In the genomic region with DNA sequence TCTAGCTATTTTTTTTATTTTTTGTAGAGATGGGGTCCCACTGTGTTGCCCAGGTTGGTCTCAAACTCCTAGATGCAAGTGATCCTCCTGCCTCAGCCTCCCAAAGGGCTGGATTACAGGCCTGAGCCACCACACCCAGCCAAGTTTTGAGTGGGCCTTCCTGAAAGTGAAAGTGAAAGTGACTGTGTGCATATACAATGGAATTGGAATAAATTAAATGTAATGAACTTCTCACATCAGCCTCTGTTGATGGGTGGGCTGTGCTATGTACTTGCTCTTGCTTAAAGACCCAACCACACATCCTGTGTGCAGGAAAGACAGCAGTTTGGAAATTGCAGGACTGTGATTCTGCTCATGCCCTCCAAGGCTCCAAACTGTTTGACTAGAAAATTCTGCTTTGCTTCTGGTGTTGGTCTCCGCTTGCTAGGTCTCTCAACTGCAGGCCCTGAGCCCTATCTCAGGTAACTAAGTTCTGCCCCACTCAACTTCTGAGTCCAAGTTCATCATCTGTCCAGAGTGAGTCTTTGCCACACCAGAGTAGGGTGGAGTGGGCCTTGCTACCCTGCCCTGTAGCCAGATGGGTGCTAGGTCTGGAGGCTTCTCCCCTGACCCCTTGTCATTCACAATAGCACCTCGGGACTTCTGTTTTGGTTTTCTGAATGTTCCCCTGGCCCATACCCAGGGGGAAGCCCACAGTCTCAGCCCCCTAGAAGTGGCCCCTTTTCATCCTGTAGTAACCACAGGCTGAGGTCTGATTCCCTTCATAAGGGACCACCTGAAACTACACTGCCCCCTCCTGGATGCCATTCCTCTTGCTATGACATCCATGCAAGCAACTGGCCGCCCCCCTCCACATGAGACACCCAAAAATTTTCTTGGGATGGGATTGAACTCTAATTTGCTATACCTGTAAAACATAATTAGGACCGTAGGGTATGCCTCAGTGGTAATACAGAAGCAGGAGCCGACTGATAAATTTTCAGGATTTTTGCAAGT, we compare ENCODE assay signal across 14 cellular contexts. TPM values are rescaled to one million over a fixed set of nuclear protein-coding genes. Genes with fewer than 3 reads are reported as not detected.
DNase-seq lines count a peak whose midpoint lies in the region; ATAC-seq, FAIRE-seq and TF ChIP-seq lines count a peak whose summit lies in the region.
"Had no signal": no experiment of that assay in that cellular context is flagged by ENCODE, and none has a peak within 500 bp of the region (broad histone marks: within the 10 kb centered on the region; RNA-seq: fewer than 3 reads in every experiment).

No MANE protein-coding gene starts in this region.

- H3K4me1 Mint-ChIP-seq in CD8-positive, alpha-beta T cell (ENCODE audit: low read depth) = peaks cover 13% of the 10 kb centered on the region

- H3K27me3 Mint-ChIP-seq in CD8-positive, alpha-beta T cell (ENCODE audit: low read depth) = peaks cover 8% of the 10 kb centered on the region

- H3K4me1 ChIP-seq in Panc1 (ENCODE audit: control insufficient read depth, insufficient read depth, low read length) (peaks cover 15% of the 10 kb centered on the region), fibroblast of lung (ENCODE audit: control insufficient read depth, extremely low read depth, insufficient read depth, low read length) (peaks cover 7% of the 10 kb centered on the region), kidney (ENCODE audit: control insufficient read depth in 1 of 2, insufficient read depth in 1 of 2, low read depth in 1 of 2, low read length in 2 of 2) (no peaks in the 10 kb centered on the region)
- peaks cover 5% of the 10 kb centered on the region for H3K4me1 ChIP-seq in CD8-positive, alpha-beta T cell (ENCODE audit: insufficient read depth, low read length)

- POLR2A ChIA-PET in Panc1 (lab: Charles Lee) = no interaction called here
- POLR2A ChIA-PET in CD8-positive, alpha-beta T cell (lab: Charles Lee) = interaction anchor here (0.9 kb wide), 1 partner anchor 19 kb away, joined by 3 read pairs; no protein-coding TSS in a partner anchor

- H3K27me3 ChIP-seq in Panc1 (ENCODE audit: control insufficient read depth, insufficient read depth, low read length) (no peaks in the 10 kb centered on the region), fibroblast of lung (ENCODE audit: control insufficient read depth, insufficient read depth, low read length) (no peaks in the 10 kb centered on the region)
- no peaks in the 10 kb centered on the region for H3K27me3 ChIP-seq in CD8-positive, alpha-beta T cell (ENCODE audit: insufficient read depth, low read length)
- H3K27me3 ChIP-seq: esophagus squamous epithelium had no signal

- no peak overlapping the region for H3K4me2 ChIP-seq in fibroblast of lung (ENCODE audit: extremely low read depth, insufficient read depth, low read length)
- H3K4me2 ChIP-seq: smooth muscle cell had no signal

- no TSS peak for BruUV-seq in Panc1 (replicated peaks; lab: Mats Ljungman, UMichigan)

- no peak for FAIRE-seq in kidney (lab: Jason Lieb, UNC)

- no peaks in the 10 kb centered on the region for H3K9me3 Mint-ChIP-seq in CD8-positive, alpha-beta T cell
- H3K9me3 Mint-ChIP-seq: memory B cell had no signal

- CTCF ChIA-PET in Panc1 (lab: Charles Lee) = no interaction called here
- CTCF ChIA-PET in CD8-positive, alpha-beta T cell (lab: Charles Lee) = no interaction called here

- no peaks in the 10 kb centered on the region for H4K20me1 ChIP-seq in fibroblast of lung (ENCODE audit: control insufficient read depth, extremely low read depth, insufficient read depth, low read length)

- peak; percentile 47 for DNase-seq in Daoy (ENCODE audit: low read depth)
- DNase-seq in Panc1 (ENCODE audit: low read depth, low spot score) = no peak
- DNase-seq in fibroblast of lung (ENCODE audit: low read depth in 2 of 2) = peak in 1 of 2 donors; percentile 19
- DNase-seq in CD8-positive, alpha-beta T cell = no peak
- no peak for DNase-seq in kidney
- no peak for DNase-seq in hypothalamus (lab: John Stamatoyannopoulos, UW)
- DNase-seq: activated CD4-positive, CD25-positive, alpha-beta regulatory T cell; esophagus squamous epithelium; KBM-7; stimulated activated naive CD4-positive, alpha-beta T cell treated with Interleukin-2 at 50 U/mL for 16 hours had no signal

- H3K36me3 ChIP-seq in Panc1 (ENCODE audit: control insufficient read depth, insufficient read depth, low read length) = no peaks in the 10 kb centered on the region
- no peaks in the 10 kb centered on the region for H3K36me3 ChIP-seq in fibroblast of lung (ENCODE audit: control insufficient read depth, insufficient read depth, low read length)
- H3K36me3 ChIP-seq in CD8-positive, alpha-beta T cell (ENCODE audit: insufficient read depth, low read length) = no peaks in the 10 kb centered on the region
- no peaks in the 10 kb centered on the region for H3K36me3 ChIP-seq in kidney (ENCODE audit: control insufficient read depth in 1 of 2, insufficient read depth in 2 of 2, low read length in 2 of 2)
- H3K36me3 ChIP-seq: esophagus squamous epithelium had no signal

- H2AFZ ChIP-seq in fibroblast of lung (ENCODE audit: low read length) = peak overlapping the region; percentile 36

- intact Hi-C loops in Panc1 (cut with micrococcal nuclease; ENCODE audit: unreplicated experiment) (no loop called here), kidney (cut with DNase I) (no loop called here)
- intact Hi-C loops in CD8-positive, alpha-beta T cell (cut with DNase I, micrococcal nuclease) = no loop called here

- TF ChIP-seq CTCF in 22Rv1 (IDR thresholded peaks at IDR 0.05) = peak; percentile 37
- TF ChIP-seq CTCF in Panc1 (IDR thresholded peaks at IDR 0.05) = peak; percentile 28
- no peak for TF ChIP-seq CTCF in fibroblast of lung (conservative IDR thresholded peaks at IDR 0.05 in 1 of 2, IDR thresholded peaks at IDR 0.05 in 1 of 2; ENCODE audit: low read depth in 1 of 2, low read length in 2 of 2)
- TF ChIP-seq CTCF in CD8-positive, alpha-beta T cell (IDR thresholded peaks at IDR 0.05) = no peak
- TF ChIP-seq CTCF in kidney (IDR thresholded peaks at IDR 0.05; ENCODE audit: borderline replicate concordance, extremely low read depth, insufficient read depth) = no peak

- H3K36me3 Mint-ChIP-seq in CD8-positive, alpha-beta T cell = no peaks in the 10 kb centered on the region
- H3K36me3 Mint-ChIP-seq: memory B cell had no signal

- H3K4me3 ChIP-seq in Panc1 (ENCODE audit: low read depth in 2 of 2, low read length in 2 of 2) = no peak overlapping the region
- H3K4me3 ChIP-seq in fibroblast of lung (replicated peaks in 1 of 4; ENCODE audit: control extremely low read depth in 1 of 4, insufficient read depth in 1 of 4, low read depth in 3 of 4, low read length in 4 of 4) = no peak overlapping the region
- H3K4me3 ChIP-seq in CD8-positive, alpha-beta T cell (ENCODE audit: low read depth, low read length) = no peak overlapping the region
- no peak overlapping the region for H3K4me3 ChIP-seq in kidney (ENCODE audit: low read length in 2 of 2)
- H3K4me3 ChIP-seq: esophagus squamous epithelium, smooth muscle cell had no signal

- H3K9ac ChIP-seq in fibroblast of lung (ENCODE audit: insufficient read depth, low read length) (no peak overlapping the region), kidney (ENCODE audit: low read length in 2 of 2) (no peak overlapping the region)

- in situ Hi-C loops in Panc1 (cut with HindIII; ENCODE audit: low pct_unique_long_range_greater_than_20kb, low sequenced_read_pairs) = no loop called here

- no peak overlapping the region for H3K27ac ChIP-seq in 22Rv1
- peak overlapping the region; percentile 70 for H3K27ac ChIP-seq in Panc1 (ENCODE audit: low read length)
- H3K27ac ChIP-seq in fibroblast of lung (ENCODE audit: insufficient read depth, low read length) = no peak overlapping the region
- no peak overlapping the region for H3K27ac ChIP-seq in CD8-positive, alpha-beta T cell (ENCODE audit: low read depth, low read length)
- no peak overlapping the region for H3K27ac ChIP-seq in kidney (ENCODE audit: low read depth in 2 of 2, low read length in 2 of 2)
- H3K27ac ChIP-seq: esophagus squamous epithelium had no signal

- H3K27ac Mint-ChIP-seq in CD8-positive, alpha-beta T cell = no peak overlapping the region
- H3K27ac Mint-ChIP-seq: memory B cell had no signal

- H3K9me3 ChIP-seq in Panc1 (ENCODE audit: control insufficient read depth, insufficient read depth, low read depth, low read length) (no peaks in the 10 kb centered on the region), fibroblast of lung (ENCODE audit: control insufficient read depth, insufficient read depth, low read depth, low read length) (no peaks in the 10 kb centered on the region), kidney (ENCODE audit: control insufficient read depth in 1 of 2, low read length in 2 of 2) (no peaks in the 10 kb centered on the region)
- H3K9me3 ChIP-seq in CD8-positive, alpha-beta T cell (ENCODE audit: low read length) = no peaks in the 10 kb centered on the region
- H3K9me3 ChIP-seq: esophagus squamous epithelium had no signal

- no peaks in the 10 kb centered on the region for H3K79me2 ChIP-seq in fibroblast of lung (ENCODE audit: control insufficient read depth, insufficient read depth, low read length)

- ATAC-seq in Panc1 = no peak
- no peak for ATAC-seq in CD8-positive, alpha-beta T cell
- ATAC-seq in HG03565 (IDR thresholded peaks at IDR 0.05; ENCODE audit: unreplicated experiment) = no peak

- H3K4me3 Mint-ChIP-seq in CD8-positive, alpha-beta T cell = no peak overlapping the region
- H3K4me3 Mint-ChIP-seq: memory B cell had no signal

RNA-seq across cellular contexts. Expression of gene RAD23B, which starts 36.5 kb away (rescaled TPM):
- 140 and 159 TPM in 2 replicates for total RNA-seq in Daoy (2014; rRNA removed; shearing (Covaris generic))
- total RNA-seq in Panc1 (2021; ENCODE audit: unreplicated experiment) = 114 TPM
- 100 TPM for polyA plus RNA-seq in Panc1 (2012; ENCODE audit: insufficient read length)
- total RNA-seq in fibroblast of lung = 101 and 156 TPM in 2 replicates
- polyA plus RNA-seq in fibroblast of lung = 356 and 607 TPM in 2 replicates
- polyA plus RNA-seq in fibroblast of lung (2012) = 168 and 353 TPM in 2 replicates
- polyA minus RNA-seq in fibroblast of lung (ENCODE audit: low replicate concordance) = 115 and 121 TPM in 2 replicates
- 10 to 100 TPM; 82.9 to 91.0 TPM for total RNA-seq in CD8-positive, alpha-beta T cell
- 76.5 TPM for total RNA-seq in kidney
- polyA plus RNA-seq in kidney (ENCODE audit: insufficient read depth, low read depth, low replicate concordance) = 40.5 TPM

Comparison
In these comparisons a context has a peak if more than half of its experiments do, and no peak if none do; other contexts are left out.
1. CTCF ChIP-seq: peak in 22Rv1 (single experiment) and Panc1 (single experiment); none in fibroblast of lung (0 of 2), CD8-positive, alpha-beta T cell (single experiment) and kidney (single experiment).